In genomic region chr12:57611810-57612710, GRCh38 we compare ENCODE assay signal across 8 cellular contexts. TPM values are rescaled to one million over a fixed set of nuclear protein-coding genes. Genes with fewer than 3 reads are reported as not detected.
A peak's percentile ranks its signal among the peaks of the same experiment; 100 is the strongest.
DNase-seq lines count a peak whose midpoint lies in the region; ATAC-seq and TF ChIP-seq lines count a peak whose summit lies in the region.

No MANE protein-coding gene starts in this region.

- intact Hi-C loops in CD4-positive, alpha-beta T cell (cut with DNase I, micrococcal nuclease), result no loop called here

- H3K79me2 ChIP-seq in MM.1S (ENCODE audit: low read length) (no peaks in the 10 kb centered on the region), neural progenitor cell (ENCODE audit: low read depth) (no peaks in the 10 kb centered on the region)

- POLR2A ChIA-PET in CD4-positive, alpha-beta T cell (lab: Charles Lee), result interaction anchor here (0.9 to 1.2 kb wide), 3 partner anchors 12 to 21 kb away, joined by 3 to 7 read pairs (median 3); partner anchors contain the start of gene PIP4K2C

- H3K4me3 ChIP-seq in MM.1S (ENCODE audit: low read length) (peak overlapping the region; percentile 77), choroid plexus epithelial cell (ENCODE audit: low read depth, low read length) (peak overlapping the region; percentile 70), neural progenitor cell (peak overlapping the region; percentile 60)

- no peaks in the 10 kb centered on the region for H3K9me3 Mint-ChIP-seq in CD4-positive, alpha-beta T cell
- no peaks in the 10 kb centered on the region for H3K9me3 Mint-ChIP-seq in neural progenitor cell

- H3K9me3 ChIP-seq in CD4-positive, alpha-beta T cell (ENCODE audit: control insufficient read depth, low read length), result no peaks in the 10 kb centered on the region
- H3K9me3 ChIP-seq in MM.1S (replicated peaks; ENCODE audit: insufficient read depth, low read length) (no peaks in the 10 kb centered on the region), neural progenitor cell (ENCODE audit: low read depth) (no peaks in the 10 kb centered on the region)

- H3K9ac ChIP-seq in MM.1S (ENCODE audit: low read length), result peak overlapping the region; percentile 66; the same call in 1 of the 2 replicates
- H3K9ac ChIP-seq in neural progenitor cell, result no peak overlapping the region

- H3K27me3 ChIP-seq in CD4-positive, alpha-beta T cell (ENCODE audit: control insufficient read depth, insufficient read depth, low read length), result peaks cover 32% of the 10 kb centered on the region
- H3K27me3 ChIP-seq in MM.1S (replicated peaks; ENCODE audit: insufficient read depth, low read length), result no peaks in the 10 kb centered on the region
- peaks cover 43% of the 10 kb centered on the region for H3K27me3 ChIP-seq in neural progenitor cell

- peaks cover 16% of the 10 kb centered on the region for H3K4me1 Mint-ChIP-seq in CD4-positive, alpha-beta T cell (ENCODE audit: low read depth)
- H3K4me1 Mint-ChIP-seq in neural progenitor cell, result peaks cover 22% of the 10 kb centered on the region

- H3K36me3 Mint-ChIP-seq in CD4-positive, alpha-beta T cell (ENCODE audit: low read depth), result peaks cover 8% of the 10 kb centered on the region
- H3K36me3 Mint-ChIP-seq in neural progenitor cell, result peaks cover 28% of the 10 kb centered on the region

- H4K20me1 ChIP-seq in MM.1S (ENCODE audit: insufficient read depth, low read length) (no peaks in the 10 kb centered on the region), neural progenitor cell (ENCODE audit: low read depth) (peaks cover 9% of the 10 kb centered on the region)

- H3K27ac Mint-ChIP-seq in CD4-positive, alpha-beta T cell, result no peak overlapping the region
- H3K27ac Mint-ChIP-seq in neural progenitor cell, result peak overlapping the region; percentile 76

- H3K4me2 ChIP-seq in MM.1S (ENCODE audit: low read depth, low read length), result peak overlapping the region; percentile 95; the same call in 1 of the 2 replicates
- H3K4me2 ChIP-seq in neural progenitor cell, result peak overlapping the region; percentile 89

- H3K4me1 ChIP-seq in MM.1S (ENCODE audit: low read length), result peaks cover 5% of the 10 kb centered on the region; the same call in 1 of the 2 replicates
- H3K4me1 ChIP-seq in neural progenitor cell, result peaks cover 11% of the 10 kb centered on the region

- H3K27me3 Mint-ChIP-seq in CD4-positive, alpha-beta T cell, result peaks cover 58% of the 10 kb centered on the region
- H3K27me3 Mint-ChIP-seq in neural progenitor cell (ENCODE audit: insufficient read depth, low read depth), result peaks cover 10% of the 10 kb centered on the region

- DNase-seq in CD4-positive, alpha-beta T cell, result no peak
- no peak for DNase-seq in MM.1S
- DNase-seq in choroid plexus epithelial cell (ENCODE audit: low read depth), result no peak
- DNase-seq in neural progenitor cell (ENCODE audit: low spot score), result no peak
- no peak for DNase-seq in COR-L47 (lab: John Stamatoyannopoulos, UW)
- DNase-seq in NCI-H1048 (lab: John Stamatoyannopoulos, UW), result no peak
- no peak for DNase-seq in NOMO-1 (lab: John Stamatoyannopoulos, UW; ENCODE audit: unreplicated experiment in 2 of 2)

- no peak for TF ChIP-seq CTCF in CD4-positive, alpha-beta T cell (IDR thresholded peaks at IDR 0.05)
- no peak for TF ChIP-seq CTCF in MM.1S (IDR thresholded peaks at IDR 0.05; ENCODE audit: low read length)
- TF ChIP-seq CTCF in choroid plexus epithelial cell (conservative IDR thresholded peaks at IDR 0.05; ENCODE audit: low read depth, low read length), result no peak
- no peak for TF ChIP-seq CTCF in neural progenitor cell (IDR thresholded peaks at IDR 0.05)

- H3F3A ChIP-seq in MM.1S (ENCODE audit: insufficient read depth, low read length), result no peaks in the 10 kb centered on the region; the same call in 1 of the 2 replicates
- H3F3A ChIP-seq in neural progenitor cell (ENCODE audit: low read depth), result peaks cover 30% of the 10 kb centered on the region

- peak overlapping the region; percentile 82 for H3K4me3 Mint-ChIP-seq in CD4-positive, alpha-beta T cell
- H3K4me3 Mint-ChIP-seq in neural progenitor cell, result peak overlapping the region; percentile 92

- CTCF ChIA-PET in CD4-positive, alpha-beta T cell (lab: Charles Lee), result interaction anchor here (1.6 kb wide), 1 partner anchor 29 kb away, joined by 4 read pairs; no protein-coding TSS in a partner anchor

- H3K36me3 ChIP-seq in MM.1S (replicated peaks; ENCODE audit: insufficient read depth, low read length) (no peaks in the 10 kb centered on the region), neural progenitor cell (no peaks in the 10 kb centered on the region)

- no peaks in the 10 kb centered on the region for H3K9me2 ChIP-seq in MM.1S (replicated peaks; ENCODE audit: insufficient read depth, low read length)

- no peak overlapping the region for H2AFZ ChIP-seq in MM.1S (ENCODE audit: low read length)
- H2AFZ ChIP-seq in neural progenitor cell (replicated peaks), result no peak overlapping the region

- H3K27ac ChIP-seq in CD4-positive, alpha-beta T cell (ENCODE audit: low read depth, low read length), result no peak overlapping the region
- H3K27ac ChIP-seq in MM.1S (ENCODE audit: low read length), result no peak overlapping the region
- no peak overlapping the region for H3K27ac ChIP-seq in neural progenitor cell

- no peak for ATAC-seq in CD4-positive, alpha-beta T cell (ENCODE audit: poor library complexity)
- no peak for ATAC-seq in GM21390 (IDR thresholded peaks at IDR 0.05; ENCODE audit: unreplicated experiment)

RNA-seq across cellular contexts. Expression of gene ARHGEF25, which starts 0.8 kb away (rescaled TPM):
- under 1 TPM; 0.25 to 0.27 TPM for total RNA-seq in CD4-positive, alpha-beta T cell
- total RNA-seq in neural progenitor cell (ENCODE audit: low replicate concordance), result 17.3 and 27.3 TPM in 2 replicates

RNA-seq across cellular contexts. Expression of gene DTX3, which starts 7.4 kb away (rescaled TPM):
- 10 to 100 TPM; 28.6 to 29.4 TPM for total RNA-seq in CD4-positive, alpha-beta T cell
- 56.4 and 67.9 TPM in 2 replicates for total RNA-seq in neural progenitor cell (ENCODE audit: low replicate concordance)

RNA-seq across cellular contexts. Expression of gene B4GALNT1, which starts 20.9 kb away (rescaled TPM):
- total RNA-seq in CD4-positive, alpha-beta T cell, result not detected
- total RNA-seq in neural progenitor cell (ENCODE audit: low replicate concordance), result 0.28 and 1.1 TPM in 2 replicates

RNA-seq across cellular contexts. Expression of gene PIP4K2C, which starts 21.1 kb away (rescaled TPM):
- total RNA-seq in CD4-positive, alpha-beta T cell, result 10 to 100 TPM; 15.1 to 17.3 TPM
- total RNA-seq in neural progenitor cell (ENCODE audit: low replicate concordance), result 15.5 and 23.4 TPM in 2 replicates

Comparison
In these comparisons a context has a peak if more than half of its experiments do, and no peak if none do; other contexts are left out.
1. RNA of gene ARHGEF25, which starts 0.8 kb away (total RNA-seq): 17.3 to 27.3 TPM in neural progenitor cell; 0.25 to 0.27 TPM in CD4-positive, alpha-beta T cell; every median in the first group is over 10 times any median in the second.
2. Peak in every context shown above with its lines, with median percentiles within 50 percentile points of each other: H3K4me3 ChIP-seq.